1 cellular context compared by ENCODE assay signal in the genomic region with DNA sequence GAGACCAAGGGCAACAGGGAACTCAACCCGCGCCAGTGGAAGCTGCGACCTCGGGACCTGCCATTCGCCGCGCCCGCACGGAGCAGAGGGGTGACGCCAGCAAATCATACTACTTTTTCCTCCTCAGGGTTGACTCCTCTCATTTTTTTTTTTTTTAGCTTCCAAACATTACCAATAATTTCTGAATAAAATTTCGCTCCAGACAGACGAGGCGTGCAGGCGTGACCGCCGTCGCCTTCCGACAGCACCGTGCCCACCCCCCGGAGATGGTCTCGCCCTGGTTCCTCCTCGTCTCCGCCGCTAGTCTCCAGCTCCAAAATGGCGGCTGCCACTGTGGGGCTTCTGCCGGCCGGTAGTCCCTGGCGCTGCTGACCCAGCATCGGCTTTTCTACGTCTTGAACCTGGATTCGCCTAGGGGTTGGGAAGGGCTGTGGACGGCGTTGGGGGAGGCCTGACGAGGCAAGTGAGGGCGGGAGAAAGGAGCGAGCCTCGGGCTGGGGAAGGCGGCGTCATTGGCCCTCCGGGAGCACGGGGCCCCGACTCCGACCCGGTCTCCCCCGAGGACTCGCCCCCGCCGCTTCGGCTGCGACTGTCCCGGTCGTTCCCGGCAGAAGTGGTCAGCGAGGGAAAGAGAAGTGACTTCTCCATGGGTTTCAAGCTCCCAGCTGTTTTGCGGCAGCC.
TF ChIP-seq lines count a peak whose summit lies in the region.

A gene (plus strand): TSS at position 300 of the 681 bp plus-strand sequence. CDS start 9,016 bp downstream, outside the sequence.
A gene (minus strand): TSS at position 37 of the 681 bp plus-strand sequence. CDS start 4,069 bp downstream, outside the sequence.

TF ChIP-seq in GM12878, 131 proteins besides CTCF, POLR2A, EP300 and RAD21 (continued from another document and continues in another):
- TF ChIP-seq, protein P1, sequence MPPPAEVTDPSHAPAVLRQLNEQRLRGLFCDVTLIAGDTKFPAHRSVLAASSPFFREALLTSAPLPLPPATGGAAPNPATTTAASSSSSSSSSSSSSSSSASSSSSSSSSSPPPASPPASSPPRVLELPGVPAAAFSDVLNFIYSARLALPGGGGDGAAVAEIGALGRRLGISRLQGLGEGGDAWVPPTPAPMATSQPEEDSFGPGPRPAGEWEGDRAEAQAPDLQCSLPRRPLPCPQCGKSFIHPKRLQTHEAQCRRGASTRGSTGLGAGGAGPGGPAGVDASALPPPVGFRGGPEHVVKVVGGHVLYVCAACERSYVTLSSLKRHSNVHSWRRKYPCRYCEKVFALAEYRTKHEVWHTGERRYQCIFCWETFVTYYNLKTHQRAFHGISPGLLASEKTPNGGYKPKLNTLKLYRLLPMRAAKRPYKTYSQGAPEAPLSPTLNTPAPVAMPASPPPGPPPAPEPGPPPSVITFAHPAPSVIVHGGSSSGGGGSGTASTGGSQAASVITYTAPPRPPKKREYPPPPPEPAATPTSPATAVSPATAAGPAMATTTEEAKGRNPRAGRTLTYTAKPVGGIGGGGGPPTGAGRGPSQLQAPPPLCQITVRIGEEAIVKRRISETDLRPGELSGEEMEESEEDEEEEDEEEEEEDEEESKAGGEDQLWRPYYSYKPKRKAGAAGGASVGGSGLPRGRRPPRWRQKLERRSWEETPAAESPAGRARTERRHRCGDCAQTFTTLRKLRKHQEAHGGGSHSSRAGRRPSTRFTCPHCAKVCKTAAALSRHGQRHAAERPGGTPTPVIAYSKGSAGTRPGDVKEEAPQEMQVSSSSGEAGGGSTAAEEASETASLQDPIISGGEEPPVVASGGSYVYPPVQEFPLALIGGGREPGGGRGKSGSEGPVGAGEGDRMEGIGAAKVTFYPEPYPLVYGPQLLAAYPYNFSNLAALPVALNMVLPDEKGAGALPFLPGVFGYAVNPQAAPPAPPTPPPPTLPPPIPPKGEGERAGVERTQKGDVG (CRISPR knock-in tag; IDR thresholded peaks at IDR 0.05) = no peak
- TF ChIP-seq IKZF2 (IDR thresholded peaks at IDR 0.05) = no peak; a peak in 1 of 4 replicates
- peak; percentile 41; the same call in 1 of the 2 replicates for TF ChIP-seq DPF2 (IDR thresholded peaks at IDR 0.05)
- peak; percentile 79; the same call in 1 of the 2 replicates for TF ChIP-seq ZNF207 (IDR thresholded peaks at IDR 0.05; ENCODE audit: borderline replicate concordance)
- TF ChIP-seq NBN (IDR thresholded peaks at IDR 0.05) = peak; percentile 97
- no peak for TF ChIP-seq SUZ12 (IDR thresholded peaks at IDR 0.05; ENCODE audit: unreplicated experiment)
- TF ChIP-seq, protein P2, sequence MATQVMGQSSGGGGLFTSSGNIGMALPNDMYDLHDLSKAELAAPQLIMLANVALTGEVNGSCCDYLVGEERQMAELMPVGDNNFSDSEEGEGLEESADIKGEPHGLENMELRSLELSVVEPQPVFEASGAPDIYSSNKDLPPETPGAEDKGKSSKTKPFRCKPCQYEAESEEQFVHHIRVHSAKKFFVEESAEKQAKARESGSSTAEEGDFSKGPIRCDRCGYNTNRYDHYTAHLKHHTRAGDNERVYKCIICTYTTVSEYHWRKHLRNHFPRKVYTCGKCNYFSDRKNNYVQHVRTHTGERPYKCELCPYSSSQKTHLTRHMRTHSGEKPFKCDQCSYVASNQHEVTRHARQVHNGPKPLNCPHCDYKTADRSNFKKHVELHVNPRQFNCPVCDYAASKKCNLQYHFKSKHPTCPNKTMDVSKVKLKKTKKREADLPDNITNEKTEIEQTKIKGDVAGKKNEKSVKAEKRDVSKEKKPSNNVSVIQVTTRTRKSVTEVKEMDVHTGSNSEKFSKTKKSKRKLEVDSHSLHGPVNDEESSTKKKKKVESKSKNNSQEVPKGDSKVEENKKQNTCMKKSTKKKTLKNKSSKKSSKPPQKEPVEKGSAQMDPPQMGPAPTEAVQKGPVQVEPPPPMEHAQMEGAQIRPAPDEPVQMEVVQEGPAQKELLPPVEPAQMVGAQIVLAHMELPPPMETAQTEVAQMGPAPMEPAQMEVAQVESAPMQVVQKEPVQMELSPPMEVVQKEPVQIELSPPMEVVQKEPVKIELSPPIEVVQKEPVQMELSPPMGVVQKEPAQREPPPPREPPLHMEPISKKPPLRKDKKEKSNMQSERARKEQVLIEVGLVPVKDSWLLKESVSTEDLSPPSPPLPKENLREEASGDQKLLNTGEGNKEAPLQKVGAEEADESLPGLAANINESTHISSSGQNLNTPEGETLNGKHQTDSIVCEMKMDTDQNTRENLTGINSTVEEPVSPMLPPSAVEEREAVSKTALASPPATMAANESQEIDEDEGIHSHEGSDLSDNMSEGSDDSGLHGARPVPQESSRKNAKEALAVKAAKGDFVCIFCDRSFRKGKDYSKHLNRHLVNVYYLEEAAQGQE (IDR thresholded peaks at IDR 0.05; ENCODE audit: low read depth, low read length) = 0 out of 2 replicates have a peak, but pooled peaks have one; percentile 49
- TF ChIP-seq TCF12 (IDR thresholded peaks at IDR 0.05; ENCODE audit: low read depth, low read length) = 0 out of 2 replicates have a peak, but pooled peaks have one; percentile 41
- no peak for TF ChIP-seq ZZZ3 (IDR thresholded peaks at IDR 0.05; ENCODE audit: control insufficient read depth, insufficient read length, low read depth)
- TF ChIP-seq, protein P3, sequence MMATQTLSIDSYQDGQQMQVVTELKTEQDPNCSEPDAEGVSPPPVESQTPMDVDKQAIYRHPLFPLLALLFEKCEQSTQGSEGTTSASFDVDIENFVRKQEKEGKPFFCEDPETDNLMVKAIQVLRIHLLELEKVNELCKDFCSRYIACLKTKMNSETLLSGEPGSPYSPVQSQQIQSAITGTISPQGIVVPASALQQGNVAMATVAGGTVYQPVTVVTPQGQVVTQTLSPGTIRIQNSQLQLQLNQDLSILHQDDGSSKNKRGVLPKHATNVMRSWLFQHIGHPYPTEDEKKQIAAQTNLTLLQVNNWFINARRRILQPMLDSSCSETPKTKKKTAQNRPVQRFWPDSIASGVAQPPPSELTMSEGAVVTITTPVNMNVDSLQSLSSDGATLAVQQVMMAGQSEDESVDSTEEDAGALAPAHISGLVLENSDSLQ (IDR thresholded peaks at IDR 0.05) = peak; percentile 35; the same call in 1 of the 2 replicates
- no peak for TF ChIP-seq GABPA (IDR thresholded peaks at IDR 0.05; ENCODE audit: low read depth)
- peak; percentile 86 for TF ChIP-seq LARP7 (IDR thresholded peaks at IDR 0.05)
- TF ChIP-seq NFYA (IDR thresholded peaks at IDR 0.05; ENCODE audit: borderline replicate concordance, low read depth, low read length) = no peak
- no peak for TF ChIP-seq SPI1 (IDR thresholded peaks at IDR 0.05; ENCODE audit: borderline replicate concordance, insufficient read depth, low read depth, low read length)
- TF ChIP-seq FOXK2 (IDR thresholded peaks at IDR 0.05) = peak; percentile 99
- TF ChIP-seq CREM (IDR thresholded peaks at IDR 0.05; ENCODE audit: low read depth) = peak; percentile 32
- TF ChIP-seq, protein P4, sequence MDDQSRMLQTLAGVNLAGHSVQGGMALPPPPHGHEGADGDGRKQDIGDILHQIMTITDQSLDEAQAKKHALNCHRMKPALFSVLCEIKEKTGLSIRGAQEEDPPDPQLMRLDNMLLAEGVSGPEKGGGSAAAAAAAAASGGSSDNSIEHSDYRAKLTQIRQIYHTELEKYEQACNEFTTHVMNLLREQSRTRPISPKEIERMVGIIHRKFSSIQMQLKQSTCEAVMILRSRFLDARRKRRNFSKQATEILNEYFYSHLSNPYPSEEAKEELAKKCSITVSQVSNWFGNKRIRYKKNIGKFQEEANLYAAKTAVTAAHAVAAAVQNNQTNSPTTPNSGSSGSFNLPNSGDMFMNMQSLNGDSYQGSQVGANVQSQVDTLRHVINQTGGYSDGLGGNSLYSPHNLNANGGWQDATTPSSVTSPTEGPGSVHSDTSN (IDR thresholded peaks at IDR 0.05; ENCODE audit: insufficient replicate concordance, low read depth, low read length) = no peak
- peak; percentile 99 for TF ChIP-seq TAF1 (IDR thresholded peaks at IDR 0.05; ENCODE audit: borderline replicate concordance, low read depth, low read length)
- no peak for TF ChIP-seq RBBP5 (conservative IDR thresholded peaks at IDR 0.05)
- TF ChIP-seq, protein P5, sequence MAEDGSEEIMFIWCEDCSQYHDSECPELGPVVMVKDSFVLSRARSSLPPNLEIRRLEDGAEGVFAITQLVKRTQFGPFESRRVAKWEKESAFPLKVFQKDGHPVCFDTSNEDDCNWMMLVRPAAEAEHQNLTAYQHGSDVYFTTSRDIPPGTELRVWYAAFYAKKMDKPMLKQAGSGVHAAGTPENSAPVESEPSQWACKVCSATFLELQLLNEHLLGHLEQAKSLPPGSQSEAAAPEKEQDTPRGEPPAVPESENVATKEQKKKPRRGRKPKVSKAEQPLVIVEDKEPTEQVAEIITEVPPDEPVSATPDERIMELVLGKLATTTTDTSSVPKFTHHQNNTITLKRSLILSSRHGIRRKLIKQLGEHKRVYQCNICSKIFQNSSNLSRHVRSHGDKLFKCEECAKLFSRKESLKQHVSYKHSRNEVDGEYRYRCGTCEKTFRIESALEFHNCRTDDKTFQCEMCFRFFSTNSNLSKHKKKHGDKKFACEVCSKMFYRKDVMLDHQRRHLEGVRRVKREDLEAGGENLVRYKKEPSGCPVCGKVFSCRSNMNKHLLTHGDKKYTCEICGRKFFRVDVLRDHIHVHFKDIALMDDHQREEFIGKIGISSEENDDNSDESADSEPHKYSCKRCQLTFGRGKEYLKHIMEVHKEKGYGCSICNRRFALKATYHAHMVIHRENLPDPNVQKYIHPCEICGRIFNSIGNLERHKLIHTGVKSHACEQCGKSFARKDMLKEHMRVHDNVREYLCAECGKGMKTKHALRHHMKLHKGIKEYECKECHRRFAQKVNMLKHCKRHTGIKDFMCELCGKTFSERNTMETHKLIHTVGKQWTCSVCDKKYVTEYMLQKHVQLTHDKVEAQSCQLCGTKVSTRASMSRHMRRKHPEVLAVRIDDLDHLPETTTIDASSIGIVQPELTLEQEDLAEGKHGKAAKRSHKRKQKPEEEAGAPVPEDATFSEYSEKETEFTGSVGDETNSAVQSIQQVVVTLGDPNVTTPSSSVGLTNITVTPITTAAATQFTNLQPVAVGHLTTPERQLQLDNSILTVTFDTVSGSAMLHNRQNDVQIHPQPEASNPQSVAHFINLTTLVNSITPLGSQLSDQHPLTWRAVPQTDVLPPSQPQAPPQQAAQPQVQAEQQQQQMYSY (CRISPR knock-in tag; IDR thresholded peaks at IDR 0.05) = no peak
- no peak for TF ChIP-seq KDM1A (IDR thresholded peaks at IDR 0.05; ENCODE audit: borderline replicate concordance)
- peak; percentile 69; the same call in 1 of the 2 replicates for TF ChIP-seq RB1 (IDR thresholded peaks at IDR 0.05; ENCODE audit: borderline replicate concordance)
- TF ChIP-seq SREBF1 (IDR thresholded peaks at IDR 0.05; ENCODE audit: low read length) = peak; percentile 98
- no peak for TF ChIP-seq HDAC6 (IDR thresholded peaks at IDR 0.05; ENCODE audit: unreplicated experiment)
- TF ChIP-seq, protein P6, sequence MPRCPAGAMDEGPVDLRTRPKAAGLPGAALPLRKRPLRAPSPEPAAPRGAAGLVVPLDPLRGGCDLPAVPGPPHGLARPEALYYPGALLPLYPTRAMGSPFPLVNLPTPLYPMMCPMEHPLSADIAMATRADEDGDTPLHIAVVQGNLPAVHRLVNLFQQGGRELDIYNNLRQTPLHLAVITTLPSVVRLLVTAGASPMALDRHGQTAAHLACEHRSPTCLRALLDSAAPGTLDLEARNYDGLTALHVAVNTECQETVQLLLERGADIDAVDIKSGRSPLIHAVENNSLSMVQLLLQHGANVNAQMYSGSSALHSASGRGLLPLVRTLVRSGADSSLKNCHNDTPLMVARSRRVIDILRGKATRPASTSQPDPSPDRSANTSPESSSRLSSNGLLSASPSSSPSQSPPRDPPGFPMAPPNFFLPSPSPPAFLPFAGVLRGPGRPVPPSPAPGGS (IDR thresholded peaks at IDR 0.05; ENCODE audit: borderline replicate concordance, insufficient read depth, low read depth, low read length, poor library complexity, severe bottlenecking) = no peak
- TF ChIP-seq TCF7 (IDR thresholded peaks at IDR 0.05; ENCODE audit: borderline replicate concordance) = no peak
- TF ChIP-seq NR2C2 (IDR thresholded peaks at IDR 0.05; ENCODE audit: borderline replicate concordance, control insufficient read depth, insufficient read length, low read depth) = no peak
- TF ChIP-seq, protein P7, sequence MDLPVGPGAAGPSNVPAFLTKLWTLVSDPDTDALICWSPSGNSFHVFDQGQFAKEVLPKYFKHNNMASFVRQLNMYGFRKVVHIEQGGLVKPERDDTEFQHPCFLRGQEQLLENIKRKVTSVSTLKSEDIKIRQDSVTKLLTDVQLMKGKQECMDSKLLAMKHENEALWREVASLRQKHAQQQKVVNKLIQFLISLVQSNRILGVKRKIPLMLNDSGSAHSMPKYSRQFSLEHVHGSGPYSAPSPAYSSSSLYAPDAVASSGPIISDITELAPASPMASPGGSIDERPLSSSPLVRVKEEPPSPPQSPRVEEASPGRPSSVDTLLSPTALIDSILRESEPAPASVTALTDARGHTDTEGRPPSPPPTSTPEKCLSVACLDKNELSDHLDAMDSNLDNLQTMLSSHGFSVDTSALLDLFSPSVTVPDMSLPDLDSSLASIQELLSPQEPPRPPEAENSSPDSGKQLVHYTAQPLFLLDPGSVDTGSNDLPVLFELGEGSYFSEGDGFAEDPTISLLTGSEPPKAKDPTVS (IDR thresholded peaks at IDR 0.05; ENCODE audit: low read depth, low read length) = no peak
- peak; percentile 66 for TF ChIP-seq SIN3A (IDR thresholded peaks at IDR 0.05; ENCODE audit: low read depth, low read length)
- TF ChIP-seq, protein P8, sequence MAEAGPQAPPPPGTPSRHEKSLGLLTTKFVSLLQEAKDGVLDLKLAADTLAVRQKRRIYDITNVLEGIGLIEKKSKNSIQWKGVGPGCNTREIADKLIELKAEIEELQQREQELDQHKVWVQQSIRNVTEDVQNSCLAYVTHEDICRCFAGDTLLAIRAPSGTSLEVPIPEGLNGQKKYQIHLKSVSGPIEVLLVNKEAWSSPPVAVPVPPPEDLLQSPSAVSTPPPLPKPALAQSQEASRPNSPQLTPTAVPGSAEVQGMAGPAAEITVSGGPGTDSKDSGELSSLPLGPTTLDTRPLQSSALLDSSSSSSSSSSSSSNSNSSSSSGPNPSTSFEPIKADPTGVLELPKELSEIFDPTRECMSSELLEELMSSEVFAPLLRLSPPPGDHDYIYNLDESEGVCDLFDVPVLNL (IDR thresholded peaks at IDR 0.05; ENCODE audit: low read depth, low read length) = 0 out of 2 replicates have a peak, but pooled peaks have one; percentile 39
- TF ChIP-seq BHLHE40 (IDR thresholded peaks at IDR 0.05; ENCODE audit: borderline replicate concordance in 1 of 2, low read depth in 2 of 2, low read length in 1 of 2) = peak; percentile 98
- peak; percentile 36 for TF ChIP-seq SMAD1 (IDR thresholded peaks at IDR 0.05; ENCODE audit: low read depth, partially characterized antibody)
- TF ChIP-seq PML (IDR thresholded peaks at IDR 0.05; ENCODE audit: low read length) = peak; percentile 89; the same call in 1 of the 2 replicates
- TF ChIP-seq TBL1XR1 (IDR thresholded peaks at IDR 0.05; ENCODE audit: low read depth, low read length) = no peak
- no peak for TF ChIP-seq RAD51 (IDR thresholded peaks at IDR 0.05)
- TF ChIP-seq EZH2 (IDR thresholded peaks at IDR 0.05; ENCODE audit: borderline replicate concordance, control insufficient read depth, low read depth, low read length) = no peak
- TF ChIP-seq SMC3 (IDR thresholded peaks at IDR 0.05; ENCODE audit: borderline replicate concordance, low read length) = no peak; the same call in 1 of the 2 replicates
